ENCODE assay signal across 8 cellular contexts in the genomic region with DNA sequence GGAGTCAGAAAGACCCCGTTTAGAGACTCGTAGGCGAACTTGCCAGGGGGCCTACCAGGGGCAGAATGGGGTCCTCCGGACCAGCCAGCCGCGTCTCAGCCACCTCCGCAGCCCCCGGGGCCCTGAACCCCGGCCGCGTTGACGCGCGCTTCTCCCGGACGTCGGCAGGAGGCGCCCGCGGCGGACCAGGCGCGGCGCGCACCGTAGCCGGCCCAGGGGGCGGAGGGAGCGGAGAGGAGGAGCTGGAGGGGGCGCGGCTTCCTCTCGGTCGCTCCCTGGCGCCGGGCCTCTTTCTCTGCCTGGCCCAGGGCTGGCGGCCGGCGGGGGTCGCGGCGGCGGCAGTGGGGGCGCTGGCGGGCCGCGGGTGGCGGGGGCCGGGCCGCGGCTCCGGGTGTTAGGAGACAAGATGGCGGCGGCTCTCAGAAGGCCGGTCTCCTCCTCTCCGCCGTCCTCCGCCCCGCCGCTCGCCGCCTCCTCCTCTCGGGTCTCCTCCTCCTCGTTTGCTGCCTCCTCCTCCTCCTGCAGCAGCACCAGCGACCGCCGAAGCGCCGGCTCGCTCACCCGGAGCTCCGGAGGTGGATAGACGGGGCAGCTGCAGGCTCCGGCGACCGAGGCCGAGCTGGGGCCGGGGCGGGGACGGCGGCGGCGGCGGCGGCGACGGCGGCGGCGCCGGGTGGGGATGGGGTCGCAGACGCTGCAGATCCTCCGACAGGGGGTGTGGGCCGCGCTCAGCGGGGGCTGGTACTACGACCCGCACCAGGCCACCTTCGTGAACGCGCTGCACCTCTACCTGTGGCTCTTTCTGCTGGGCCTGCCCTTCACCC. TPM values are rescaled to one million over a fixed set of nuclear protein-coding genes. Genes with fewer than 3 reads are reported as not detected.
DNase-seq lines count a peak whose midpoint lies in the region; ATAC-seq lines count a peak whose summit lies in the region.

Gene PCNX1 (plus strand): TSS at position 288 of the 824 bp plus-strand sequence. CDS start 392 bp downstream, at position 680.

- peak within 1 kb of the TSS; percentile 92 for H3K9ac ChIP-seq in mesenchymal stem cell (ENCODE audit: low read length)

- H2BK5ac ChIP-seq in mesenchymal stem cell (ENCODE audit: low read depth, low read length, poor library complexity, severe bottlenecking) = peak within 1 kb of the TSS; percentile 89

- peaks cover 61% of the 10 kb centered on the region for H3K4me1 ChIP-seq in CD4-positive, alpha-beta memory T cell (ENCODE audit: insufficient read depth, low read length)
- no peaks in the 10 kb centered on the region for H3K4me1 ChIP-seq in mesenchymal stem cell (ENCODE audit: control insufficient read depth, insufficient read depth, low read depth, low read length)

- no peaks in the 10 kb centered on the region for H3K79me1 ChIP-seq in mesenchymal stem cell (replicated peaks; ENCODE audit: low read length, poor library complexity, severe bottlenecking)

- H3K27me3 ChIP-seq in CD4-positive, alpha-beta memory T cell (ENCODE audit: insufficient read depth, low read length) = no peaks in the 10 kb centered on the region
- no peaks in the 10 kb centered on the region for H3K27me3 ChIP-seq in mesenchymal stem cell (ENCODE audit: control insufficient read depth in 1 of 2, insufficient read depth in 1 of 2, low read length in 2 of 2)

- DNase-seq in CD4-positive, alpha-beta memory T cell = peak; percentile 94 to 95 (median 95)
- DNase-seq in HK-2 (ENCODE audit: unreplicated experiment) (peak; percentile 87), NOMO-1 (lab: John Stamatoyannopoulos, UW; ENCODE audit: unreplicated experiment in 2 of 2) (peak; percentile 83 to 85), mesenchymal stem cell (peak; percentile 86)
- DNase-seq in effector memory CD8-positive, alpha-beta T cell = peak; percentile 88 to 91 (median 90)
- peak; percentile 82 for DNase-seq in stimulated activated CD8-positive, alpha-beta memory T cell treated with anti-CD3 and anti-CD28 coated beads, Interleukin-12 subunit alpha, Interleukin-12 subunit beta, amount 100 ng/mL, for 4 hours (ENCODE audit: low read depth)

- H2BK12ac ChIP-seq in mesenchymal stem cell (ENCODE audit: low read length in 2 of 2) = peak within 1 kb of the TSS; percentile 9 to 51

- peak within 1 kb of the TSS; percentile 74 to 79 for H3K4me3 ChIP-seq in CD4-positive, alpha-beta memory T cell (ENCODE audit: low read length in 2 of 2)
- peak within 1 kb of the TSS; percentile 86 to 91 for H3K4me3 ChIP-seq in mesenchymal stem cell (ENCODE audit: insufficient read depth in 1 of 2, low read depth in 1 of 2, low read length in 2 of 2)

- H4K8ac ChIP-seq in mesenchymal stem cell (ENCODE audit: low read length) = peak within 1 kb of the TSS; percentile 52

- intact Hi-C loops in CD4-positive, alpha-beta memory T cell (cut with micrococcal nuclease) = loop anchor here (1.0 to 2.0 kb wide), 7 partner anchors 13 to 104 kb away; no protein-coding TSS in a partner anchor

- H3K23ac ChIP-seq in mesenchymal stem cell (ENCODE audit: low read length in 2 of 2) = peak within 1 kb of the TSS; percentile 82 to 91

- no peaks in the 10 kb centered on the region for H3K9me3 ChIP-seq in CD4-positive, alpha-beta memory T cell (ENCODE audit: control insufficient read depth in 1 of 2, low read length in 2 of 2)
- H3K9me3 ChIP-seq in mesenchymal stem cell (ENCODE audit: control insufficient read depth, low read length) = no peaks in the 10 kb centered on the region

- H3K9me3 Mint-ChIP-seq in CD4-positive, alpha-beta memory T cell = peaks cover 0 to 2% (median 0%) of the 10 kb centered on the region in 8 donors
- no peaks in the 10 kb centered on the region for H3K9me3 Mint-ChIP-seq in effector memory CD8-positive, alpha-beta T cell

- H2AK5ac ChIP-seq in mesenchymal stem cell (ENCODE audit: low read length, severe bottlenecking) = no peak within 1 kb of the TSS

- H4K91ac ChIP-seq in mesenchymal stem cell (ENCODE audit: low read length) = peak within 1 kb of the TSS; percentile 90

- H3K14ac ChIP-seq in mesenchymal stem cell (ENCODE audit: low read length in 2 of 2) = peak within 1 kb of the TSS; percentile 58 to 82

- H3K18ac ChIP-seq in mesenchymal stem cell (ENCODE audit: low read depth in 1 of 2, low read length in 2 of 2) = peak within 1 kb of the TSS; percentile 90 to 96

- H3K4ac ChIP-seq in mesenchymal stem cell (ENCODE audit: low read depth in 1 of 2, low read length in 2 of 2) = peak within 1 kb of the TSS; percentile 84 to 92

- CTCF ChIA-PET in CD4-positive, alpha-beta memory T cell (lab: Charles Lee; ENCODE audit: partially characterized antibody) = interaction anchor here (0.7 to 4.9 kb wide), 38 partner anchors 8 to 246 kb away, joined by 3 to 219 read pairs (median 10); partner anchors contain the start of gene MAP3K9
- CTCF ChIA-PET in activated CD8-positive, alpha-beta memory T cell treated with anti-CD3 and anti-CD28 coated beads for 36 hours (lab: Charles Lee) = interaction anchor here (0.6 to 7.6 kb wide), 19 partner anchors 8 to 104 kb away, joined by 3 to 94 read pairs (median 6); no protein-coding TSS in a partner anchor

- no peaks in the 10 kb centered on the region for H3K36me3 ChIP-seq in CD4-positive, alpha-beta memory T cell (ENCODE audit: insufficient read depth, low read length)
- H3K36me3 ChIP-seq in mesenchymal stem cell (ENCODE audit: control insufficient read depth in 1 of 2, insufficient read depth in 2 of 2, low read depth in 1 of 2, low read length in 2 of 2) = no peaks in the 10 kb centered on the region

- H2BK120ac ChIP-seq in mesenchymal stem cell (ENCODE audit: low read depth, low read length) = peak within 1 kb of the TSS; percentile 95

- WGBS in mesenchymal stem cell = under 1% methylated on average over 43 of the region's 101 CpGs

- peak within 1 kb of the TSS; percentile 79 for H3K27ac ChIP-seq in CD4-positive, alpha-beta memory T cell (ENCODE audit: low read depth, low read length)
- peak within 1 kb of the TSS; percentile 78 for H3K27ac ChIP-seq in mesenchymal stem cell (ENCODE audit: low read length, poor library complexity, severe bottlenecking)

- peak within 1 kb of the TSS; percentile 92 for H2BK15ac ChIP-seq in mesenchymal stem cell (ENCODE audit: low read depth, poor library complexity, severe bottlenecking)

- peak; percentile 69 for ATAC-seq in GM19452 (IDR thresholded peaks at IDR 0.05; ENCODE audit: unreplicated experiment)
- ATAC-seq in effector memory CD8-positive, alpha-beta T cell (replicated peaks) = peak; percentile 80

- H3K27me3 Mint-ChIP-seq in CD4-positive, alpha-beta memory T cell = no peaks in the 10 kb centered on the region
- no peaks in the 10 kb centered on the region for H3K27me3 Mint-ChIP-seq in effector memory CD8-positive, alpha-beta T cell

- H3K4me2 ChIP-seq in mesenchymal stem cell (ENCODE audit: low read length, poor library complexity, severe bottlenecking) = peak within 1 kb of the TSS; percentile 79

- H2AFZ ChIP-seq in mesenchymal stem cell (ENCODE audit: low read depth, low read length) = peak within 1 kb of the TSS; percentile 66

- peak within 1 kb of the TSS; percentile 88 to 99 (median 94) for H3K4me3 Mint-ChIP-seq in CD4-positive, alpha-beta memory T cell
- H3K4me3 Mint-ChIP-seq in effector memory CD8-positive, alpha-beta T cell = peak within 1 kb of the TSS; percentile 95 to 96

- POLR2A ChIA-PET in CD4-positive, alpha-beta memory T cell (lab: Charles Lee; ENCODE audit: partially characterized antibody) = interaction anchor here (0.7 to 8.3 kb wide), 35 partner anchors 8 to 1141 kb away, joined by 3 to 164 read pairs (median 8); partner anchors contain the start of gene MAP3K9
- POLR2A ChIA-PET in activated CD8-positive, alpha-beta memory T cell treated with anti-CD3 and anti-CD28 coated beads for 36 hours (lab: Charles Lee) = interaction anchor here (0.9 to 2.0 kb wide), 11 partner anchors 11 to 98 kb away, joined by 3 to 6 read pairs (median 4); partner anchors contain the start of gene MAP3K9

- peaks cover 38 to 73% (median 61%) of the 10 kb centered on the region in 4 donors for H3K4me1 Mint-ChIP-seq in CD4-positive, alpha-beta memory T cell
- H3K4me1 Mint-ChIP-seq in effector memory CD8-positive, alpha-beta T cell (ENCODE audit: low read depth in 2 of 2) = peaks cover 34 to 45% of the 10 kb centered on the region in 2 donors

- H3K36me3 Mint-ChIP-seq in CD4-positive, alpha-beta memory T cell = peaks cover 1 to 23% of the 10 kb centered on the region in 2 donors
- H3K36me3 Mint-ChIP-seq in effector memory CD8-positive, alpha-beta T cell (ENCODE audit: insufficient read depth) = peaks cover 15% of the 10 kb centered on the region

- peak within 1 kb of the TSS; percentile 95 to 99 (median 98) for H3K27ac Mint-ChIP-seq in CD4-positive, alpha-beta memory T cell
- peak within 1 kb of the TSS; percentile 97 for H3K27ac Mint-ChIP-seq in effector memory CD8-positive, alpha-beta T cell

RNA-seq across cellular contexts. Expression of gene PCNX1, which starts in this region (rescaled TPM):
- total RNA-seq in CD4-positive, alpha-beta memory T cell = 100 to 1,000 TPM; 115 to 128 TPM
- 10 to 100 TPM; 10.7 to 21.8 TPM for polyA plus RNA-seq in CD4-positive, alpha-beta memory T cell
- total RNA-seq in activated CD8-positive, alpha-beta memory T cell treated with anti-CD3 and anti-CD28 coated beads for 36 hours = 10 to 100 TPM; 40.7 to 41.5 TPM
- 23.8 TPM for polyA plus RNA-seq in mesenchymal stem cell (2013, experiment 1 of 2)
- polyA plus RNA-seq in mesenchymal stem cell (2013, experiment 2 of 2) = 22.4 TPM

Comparison
In these comparisons a context has a peak if more than half of its experiments do, and no peak if none do; other contexts are left out.
1. Peak in every context shown above with its lines: DNase-seq, ATAC-seq, H3K4me3 ChIP-seq and H3K27ac ChIP-seq.